Comparison of ENCODE assay signal across 8 cellular contexts in genomic region chr22:43110444-43110926, GRCh38. TPM values are rescaled to one million over a fixed set of nuclear protein-coding genes. Genes with fewer than 3 reads are reported as not detected.
DNase-seq lines count a peak whose midpoint lies in the region; ATAC-seq and TF ChIP-seq lines count a peak whose summit lies in the region.

A gene with protein sequence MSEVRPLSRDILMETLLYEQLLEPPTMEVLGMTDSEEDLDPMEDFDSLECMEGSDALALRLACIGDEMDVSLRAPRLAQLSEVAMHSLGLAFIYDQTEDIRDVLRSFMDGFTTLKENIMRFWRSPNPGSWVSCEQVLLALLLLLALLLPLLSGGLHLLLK (plus strand): TSS chr22:43110750. CDS start chr22:43124023, 13,273 bp downstream.

- H3K27ac ChIP-seq in BLaER1: peak within 1 kb of the TSS; percentile 63
- no peak within 1 kb of the TSS for H3K27ac ChIP-seq in GM23248

- H3K4me1 ChIP-seq in BLaER1 (peaks cover 74% of the 10 kb centered on the region), GM23248 (ENCODE audit: insufficient read depth) (no peaks in the 10 kb centered on the region)

- peak within 1 kb of the TSS; percentile 63 for H2AFZ ChIP-seq in GM23248

- peaks cover 21% of the 10 kb centered on the region for H3K4me1 Mint-ChIP-seq in neural crest cell

- peaks cover 33% of the 10 kb centered on the region for H3K27me3 ChIP-seq in BLaER1
- H3K27me3 ChIP-seq in GM23248 (replicated peaks; ENCODE audit: insufficient read depth): peaks cover 25% of the 10 kb centered on the region

- H3K9me3 ChIP-seq in BLaER1: no peaks in the 10 kb centered on the region
- no peaks in the 10 kb centered on the region for H3K9me3 ChIP-seq in GM23248 (ENCODE audit: low read depth)

- 2% methylated on average over 23 to 31 of the region's 49 CpGs for WGBS in GM23248 (ENCODE audit: low coverage in 1 of 2, low lambda C conversion rate in 2 of 2, missing lambda C conversion rate in 2 of 2), 2 experiments

- H3K36me3 Mint-ChIP-seq in neural crest cell (ENCODE audit: low read depth): no peaks in the 10 kb centered on the region

- no peaks in the 10 kb centered on the region for H3K9me3 Mint-ChIP-seq in neural crest cell

- H3K9ac ChIP-seq in BLaER1 (peak within 1 kb of the TSS; percentile 79), GM23248 (no peak within 1 kb of the TSS)

- no peaks in the 10 kb centered on the region for H3K79me2 ChIP-seq in GM23248 (ENCODE audit: insufficient read depth)

- H3K4me2 ChIP-seq in BLaER1 (peak within 1 kb of the TSS; percentile 92), GM23248 (ENCODE audit: unreplicated experiment) (peak within 1 kb of the TSS; percentile 87)

- no peaks in the 10 kb centered on the region for H3K9me2 ChIP-seq in GM23248 (ENCODE audit: insufficient read depth)

- peak within 1 kb of the TSS; percentile 84 for H3K4me3 Mint-ChIP-seq in neural crest cell

- DNase-seq in GM23248: peak; percentile 44
- peak; percentile 47 for DNase-seq in NOMO-1 treated with dmso at 0.1 percent for 144 hours (lab: John Stamatoyannopoulos, UW; ENCODE audit: unreplicated experiment)
- peak; percentile 67 for DNase-seq in activated T-cell treated with anti-CD3 and anti-CD28 coated beads, Interleukin-2, amount 50 U/mL, for 1 hour
- DNase-seq in fibroblast of mammary gland (ENCODE audit: low read depth): peak; percentile 14
- DNase-seq in neural crest cell (ENCODE audit: low read depth, low spot score): peak; percentile 27
- no peak for DNase-seq in OCI-M2 (lab: John Stamatoyannopoulos, UW; ENCODE audit: unreplicated experiment)

- H3K4me3 ChIP-seq in BLaER1 (peak within 1 kb of the TSS; percentile 75), GM23248 (peak within 1 kb of the TSS; percentile 64), fibroblast of mammary gland (ENCODE audit: control insufficient read depth, low read depth, low read length) (peak within 1 kb of the TSS; percentile 21)

- TF ChIP-seq CTCF in fibroblast of mammary gland (conservative IDR thresholded peaks at IDR 0.05; ENCODE audit: control insufficient read depth, insufficient read depth, low read depth, low read length) (peak; percentile 27), neural crest cell (conservative IDR thresholded peaks at IDR 0.05) (peak; percentile 45)

- in situ Hi-C loops in GM23248 (cut with MboI): no loop called here

- peaks cover 6% of the 10 kb centered on the region; the same call in 1 of the 2 replicates for H4K20me1 ChIP-seq in BLaER1
- H4K20me1 ChIP-seq in GM23248 (ENCODE audit: insufficient read depth): no peaks in the 10 kb centered on the region

- ATAC-seq in HG02970 (IDR thresholded peaks at IDR 0.05; ENCODE audit: low FRiP score, unreplicated experiment): no peak

- H3K36me3 ChIP-seq in BLaER1 (no peaks in the 10 kb centered on the region), GM23248 (ENCODE audit: low read depth) (no peaks in the 10 kb centered on the region)

- H3K27ac Mint-ChIP-seq in neural crest cell (ENCODE audit: unreplicated experiment): no peak within 1 kb of the TSS

- peaks cover 64% of the 10 kb centered on the region for H3K27me3 Mint-ChIP-seq in neural crest cell (ENCODE audit: low read depth)

- H3F3A ChIP-seq in GM23248 (ENCODE audit: insufficient read depth): no peaks in the 10 kb centered on the region

RNA-seq across cellular contexts. Expression of the gene that starts here (rescaled TPM):
- not detected in 2 replicates for total RNA-seq in GM23248 (2014; rRNA removed; shearing (Covaris generic))
- polyA plus RNA-seq in GM23248 (2016; fragmentation: Nextera tagmentation; extraction: Ambion mirVana): not detected in 2 replicates
- total RNA-seq in neural crest cell: 0.61 and 0.86 TPM in 2 replicates

Comparison
In these comparisons a context has a peak if more than half of its experiments do, and no peak if none do; other contexts are left out.
1. Peak in DNase-seq, H3K4me3 ChIP-seq and H3K4me2 ChIP-seq in GM23248; RNA of the gene not detected or under 1 TPM.
2. Peak in DNase-seq in neural crest cell; RNA of the gene not detected or under 1 TPM.
3. H3K4me3 ChIP-seq: peak in every context shown above with its lines; median percentile 75 in BLaER1; 64 in GM23248; 21 in fibroblast of mammary gland.